ENCODE assay signal across 1 cellular context in genomic region chr7:26237035-26237807, GRCh38.
TF ChIP-seq lines count a peak whose summit lies in the region.

No MANE protein-coding gene starts in this region.

TF ChIP-seq in K562, 482 proteins besides CTCF, POLR2A, EP300 and RAD21:
- TF ChIP-seq, protein P1, sequence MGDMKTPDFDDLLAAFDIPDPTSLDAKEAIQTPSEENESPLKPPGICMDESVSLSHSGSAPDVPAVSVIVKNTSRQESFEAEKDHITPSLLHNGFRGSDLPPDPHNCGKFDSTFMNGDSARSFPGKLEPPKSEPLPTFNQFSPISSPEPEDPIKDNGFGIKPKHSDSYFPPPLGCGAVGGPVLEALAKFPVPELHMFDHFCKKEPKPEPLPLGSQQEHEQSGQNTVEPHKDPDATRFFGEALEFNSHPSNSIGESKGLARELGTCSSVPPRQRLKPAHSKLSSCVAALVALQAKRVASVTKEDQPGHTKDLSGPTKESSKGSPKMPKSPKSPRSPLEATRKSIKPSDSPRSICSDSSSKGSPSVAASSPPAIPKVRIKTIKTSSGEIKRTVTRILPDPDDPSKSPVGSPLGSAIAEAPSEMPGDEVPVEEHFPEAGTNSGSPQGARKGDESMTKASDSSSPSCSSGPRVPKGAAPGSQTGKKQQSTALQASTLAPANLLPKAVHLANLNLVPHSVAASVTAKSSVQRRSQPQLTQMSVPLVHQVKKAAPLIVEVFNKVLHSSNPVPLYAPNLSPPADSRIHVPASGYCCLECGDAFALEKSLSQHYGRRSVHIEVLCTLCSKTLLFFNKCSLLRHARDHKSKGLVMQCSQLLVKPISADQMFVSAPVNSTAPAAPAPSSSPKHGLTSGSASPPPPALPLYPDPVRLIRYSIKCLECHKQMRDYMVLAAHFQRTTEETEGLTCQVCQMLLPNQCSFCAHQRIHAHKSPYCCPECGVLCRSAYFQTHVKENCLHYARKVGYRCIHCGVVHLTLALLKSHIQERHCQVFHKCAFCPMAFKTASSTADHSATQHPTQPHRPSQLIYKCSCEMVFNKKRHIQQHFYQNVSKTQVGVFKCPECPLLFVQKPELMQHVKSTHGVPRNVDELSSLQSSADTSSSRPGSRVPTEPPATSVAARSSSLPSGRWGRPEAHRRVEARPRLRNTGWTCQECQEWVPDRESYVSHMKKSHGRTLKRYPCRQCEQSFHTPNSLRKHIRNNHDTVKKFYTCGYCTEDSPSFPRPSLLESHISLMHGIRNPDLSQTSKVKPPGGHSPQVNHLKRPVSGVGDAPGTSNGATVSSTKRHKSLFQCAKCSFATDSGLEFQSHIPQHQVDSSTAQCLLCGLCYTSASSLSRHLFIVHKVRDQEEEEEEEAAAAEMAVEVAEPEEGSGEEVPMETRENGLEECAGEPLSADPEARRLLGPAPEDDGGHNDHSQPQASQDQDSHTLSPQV (IDR thresholded peaks at IDR 0.05) = peak; percentile 16; the same call in 1 of the 2 replicates
- TF ChIP-seq SETDB1 (IDR thresholded peaks at IDR 0.05; ENCODE audit: low read length) (no peak), ZNF583 (CRISPR knock-in tag; IDR thresholded peaks at IDR 0.05) (no peak), ARNT (IDR thresholded peaks at IDR 0.05) (no peak), GATA2 (CRISPR knock-in tag; IDR thresholded peaks at IDR 0.05) (no peak), TARDBP (IDR thresholded peaks at IDR 0.05) (no peak), HINFP (tag; conservative IDR thresholded peaks at IDR 0.05; ENCODE audit: low read depth) (no peak), NFXL1 (CRISPR knock-in tag; IDR thresholded peaks at IDR 0.05) (no peak), SMARCB1 (IDR thresholded peaks at IDR 0.05; ENCODE audit: insufficient read length, low read depth) (no peak), ZNF395 (CRISPR knock-in tag; IDR thresholded peaks at IDR 0.05) (peak; percentile 7; the same call in 1 of the 2 replicates), MYBL2 (IDR thresholded peaks at IDR 0.05; ENCODE audit: low read depth) (no peak), MYBL2 (CRISPR knock-in tag; IDR thresholded peaks at IDR 0.05; ENCODE audit: borderline replicate concordance) (no peak), DMBX1 (CRISPR knock-in tag; IDR thresholded peaks at IDR 0.05; ENCODE audit: borderline replicate concordance) (0 out of 2 replicates have a peak, but pooled peaks have one; percentile 16), HIVEP1 (CRISPR knock-in tag; IDR thresholded peaks at IDR 0.05) (no peak), SNIP1 (IDR thresholded peaks at IDR 0.05; ENCODE audit: low read depth) (no peak), ZNF584 (CRISPR knock-in tag; IDR thresholded peaks at IDR 0.05; ENCODE audit: low read depth) (0 out of 2 replicates have a peak, but pooled peaks have one; percentile 22), L3MBTL2 (IDR thresholded peaks at IDR 0.05) (peak; percentile 46; the same call in 1 of the 2 replicates)
- TF ChIP-seq, protein P2, sequence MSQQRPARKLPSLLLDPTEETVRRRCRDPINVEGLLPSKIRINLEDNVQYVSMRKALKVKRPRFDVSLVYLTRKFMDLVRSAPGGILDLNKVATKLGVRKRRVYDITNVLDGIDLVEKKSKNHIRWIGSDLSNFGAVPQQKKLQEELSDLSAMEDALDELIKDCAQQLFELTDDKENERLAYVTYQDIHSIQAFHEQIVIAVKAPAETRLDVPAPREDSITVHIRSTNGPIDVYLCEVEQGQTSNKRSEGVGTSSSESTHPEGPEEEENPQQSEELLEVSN (IDR thresholded peaks at IDR 0.05; ENCODE audit: borderline replicate concordance in 1 of 2, extremely low read depth in 1 of 2, insufficient read depth in 1 of 2, insufficient read length in 1 of 2, low read depth in 1 of 2, low read length in 1 of 2, poor library complexity in 1 of 2, severe bottlenecking in 1 of 2) = peak in 1 of 2 experiments; percentile 11
- TF ChIP-seq, protein P3, sequence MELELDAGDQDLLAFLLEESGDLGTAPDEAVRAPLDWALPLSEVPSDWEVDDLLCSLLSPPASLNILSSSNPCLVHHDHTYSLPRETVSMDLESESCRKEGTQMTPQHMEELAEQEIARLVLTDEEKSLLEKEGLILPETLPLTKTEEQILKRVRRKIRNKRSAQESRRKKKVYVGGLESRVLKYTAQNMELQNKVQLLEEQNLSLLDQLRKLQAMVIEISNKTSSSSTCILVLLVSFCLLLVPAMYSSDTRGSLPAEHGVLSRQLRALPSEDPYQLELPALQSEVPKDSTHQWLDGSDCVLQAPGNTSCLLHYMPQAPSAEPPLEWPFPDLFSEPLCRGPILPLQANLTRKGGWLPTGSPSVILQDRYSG (tag; conservative IDR thresholded peaks at IDR 0.05; ENCODE audit: low read depth) = no peak
- TF ChIP-seq, protein P4, sequence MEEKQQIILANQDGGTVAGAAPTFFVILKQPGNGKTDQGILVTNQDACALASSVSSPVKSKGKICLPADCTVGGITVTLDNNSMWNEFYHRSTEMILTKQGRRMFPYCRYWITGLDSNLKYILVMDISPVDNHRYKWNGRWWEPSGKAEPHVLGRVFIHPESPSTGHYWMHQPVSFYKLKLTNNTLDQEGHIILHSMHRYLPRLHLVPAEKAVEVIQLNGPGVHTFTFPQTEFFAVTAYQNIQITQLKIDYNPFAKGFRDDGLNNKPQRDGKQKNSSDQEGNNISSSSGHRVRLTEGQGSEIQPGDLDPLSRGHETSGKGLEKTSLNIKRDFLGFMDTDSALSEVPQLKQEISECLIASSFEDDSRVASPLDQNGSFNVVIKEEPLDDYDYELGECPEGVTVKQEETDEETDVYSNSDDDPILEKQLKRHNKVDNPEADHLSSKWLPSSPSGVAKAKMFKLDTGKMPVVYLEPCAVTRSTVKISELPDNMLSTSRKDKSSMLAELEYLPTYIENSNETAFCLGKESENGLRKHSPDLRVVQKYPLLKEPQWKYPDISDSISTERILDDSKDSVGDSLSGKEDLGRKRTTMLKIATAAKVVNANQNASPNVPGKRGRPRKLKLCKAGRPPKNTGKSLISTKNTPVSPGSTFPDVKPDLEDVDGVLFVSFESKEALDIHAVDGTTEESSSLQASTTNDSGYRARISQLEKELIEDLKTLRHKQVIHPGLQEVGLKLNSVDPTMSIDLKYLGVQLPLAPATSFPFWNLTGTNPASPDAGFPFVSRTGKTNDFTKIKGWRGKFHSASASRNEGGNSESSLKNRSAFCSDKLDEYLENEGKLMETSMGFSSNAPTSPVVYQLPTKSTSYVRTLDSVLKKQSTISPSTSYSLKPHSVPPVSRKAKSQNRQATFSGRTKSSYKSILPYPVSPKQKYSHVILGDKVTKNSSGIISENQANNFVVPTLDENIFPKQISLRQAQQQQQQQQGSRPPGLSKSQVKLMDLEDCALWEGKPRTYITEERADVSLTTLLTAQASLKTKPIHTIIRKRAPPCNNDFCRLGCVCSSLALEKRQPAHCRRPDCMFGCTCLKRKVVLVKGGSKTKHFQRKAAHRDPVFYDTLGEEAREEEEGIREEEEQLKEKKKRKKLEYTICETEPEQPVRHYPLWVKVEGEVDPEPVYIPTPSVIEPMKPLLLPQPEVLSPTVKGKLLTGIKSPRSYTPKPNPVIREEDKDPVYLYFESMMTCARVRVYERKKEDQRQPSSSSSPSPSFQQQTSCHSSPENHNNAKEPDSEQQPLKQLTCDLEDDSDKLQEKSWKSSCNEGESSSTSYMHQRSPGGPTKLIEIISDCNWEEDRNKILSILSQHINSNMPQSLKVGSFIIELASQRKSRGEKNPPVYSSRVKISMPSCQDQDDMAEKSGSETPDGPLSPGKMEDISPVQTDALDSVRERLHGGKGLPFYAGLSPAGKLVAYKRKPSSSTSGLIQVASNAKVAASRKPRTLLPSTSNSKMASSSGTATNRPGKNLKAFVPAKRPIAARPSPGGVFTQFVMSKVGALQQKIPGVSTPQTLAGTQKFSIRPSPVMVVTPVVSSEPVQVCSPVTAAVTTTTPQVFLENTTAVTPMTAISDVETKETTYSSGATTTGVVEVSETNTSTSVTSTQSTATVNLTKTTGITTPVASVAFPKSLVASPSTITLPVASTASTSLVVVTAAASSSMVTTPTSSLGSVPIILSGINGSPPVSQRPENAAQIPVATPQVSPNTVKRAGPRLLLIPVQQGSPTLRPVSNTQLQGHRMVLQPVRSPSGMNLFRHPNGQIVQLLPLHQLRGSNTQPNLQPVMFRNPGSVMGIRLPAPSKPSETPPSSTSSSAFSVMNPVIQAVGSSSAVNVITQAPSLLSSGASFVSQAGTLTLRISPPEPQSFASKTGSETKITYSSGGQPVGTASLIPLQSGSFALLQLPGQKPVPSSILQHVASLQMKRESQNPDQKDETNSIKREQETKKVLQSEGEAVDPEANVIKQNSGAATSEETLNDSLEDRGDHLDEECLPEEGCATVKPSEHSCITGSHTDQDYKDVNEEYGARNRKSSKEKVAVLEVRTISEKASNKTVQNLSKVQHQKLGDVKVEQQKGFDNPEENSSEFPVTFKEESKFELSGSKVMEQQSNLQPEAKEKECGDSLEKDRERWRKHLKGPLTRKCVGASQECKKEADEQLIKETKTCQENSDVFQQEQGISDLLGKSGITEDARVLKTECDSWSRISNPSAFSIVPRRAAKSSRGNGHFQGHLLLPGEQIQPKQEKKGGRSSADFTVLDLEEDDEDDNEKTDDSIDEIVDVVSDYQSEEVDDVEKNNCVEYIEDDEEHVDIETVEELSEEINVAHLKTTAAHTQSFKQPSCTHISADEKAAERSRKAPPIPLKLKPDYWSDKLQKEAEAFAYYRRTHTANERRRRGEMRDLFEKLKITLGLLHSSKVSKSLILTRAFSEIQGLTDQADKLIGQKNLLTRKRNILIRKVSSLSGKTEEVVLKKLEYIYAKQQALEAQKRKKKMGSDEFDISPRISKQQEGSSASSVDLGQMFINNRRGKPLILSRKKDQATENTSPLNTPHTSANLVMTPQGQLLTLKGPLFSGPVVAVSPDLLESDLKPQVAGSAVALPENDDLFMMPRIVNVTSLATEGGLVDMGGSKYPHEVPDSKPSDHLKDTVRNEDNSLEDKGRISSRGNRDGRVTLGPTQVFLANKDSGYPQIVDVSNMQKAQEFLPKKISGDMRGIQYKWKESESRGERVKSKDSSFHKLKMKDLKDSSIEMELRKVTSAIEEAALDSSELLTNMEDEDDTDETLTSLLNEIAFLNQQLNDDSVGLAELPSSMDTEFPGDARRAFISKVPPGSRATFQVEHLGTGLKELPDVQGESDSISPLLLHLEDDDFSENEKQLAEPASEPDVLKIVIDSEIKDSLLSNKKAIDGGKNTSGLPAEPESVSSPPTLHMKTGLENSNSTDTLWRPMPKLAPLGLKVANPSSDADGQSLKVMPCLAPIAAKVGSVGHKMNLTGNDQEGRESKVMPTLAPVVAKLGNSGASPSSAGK (IDR thresholded peaks at IDR 0.05) = 0 out of 2 replicates have a peak, but pooled peaks have one; percentile 57
- TF ChIP-seq, protein P5, sequence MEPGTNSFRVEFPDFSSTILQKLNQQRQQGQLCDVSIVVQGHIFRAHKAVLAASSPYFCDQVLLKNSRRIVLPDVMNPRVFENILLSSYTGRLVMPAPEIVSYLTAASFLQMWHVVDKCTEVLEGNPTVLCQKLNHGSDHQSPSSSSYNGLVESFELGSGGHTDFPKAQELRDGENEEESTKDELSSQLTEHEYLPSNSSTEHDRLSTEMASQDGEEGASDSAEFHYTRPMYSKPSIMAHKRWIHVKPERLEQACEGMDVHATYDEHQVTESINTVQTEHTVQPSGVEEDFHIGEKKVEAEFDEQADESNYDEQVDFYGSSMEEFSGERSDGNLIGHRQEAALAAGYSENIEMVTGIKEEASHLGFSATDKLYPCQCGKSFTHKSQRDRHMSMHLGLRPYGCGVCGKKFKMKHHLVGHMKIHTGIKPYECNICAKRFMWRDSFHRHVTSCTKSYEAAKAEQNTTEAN (CRISPR knock-in tag; IDR thresholded peaks at IDR 0.05) = no peak
- TF ChIP-seq, protein P6, sequence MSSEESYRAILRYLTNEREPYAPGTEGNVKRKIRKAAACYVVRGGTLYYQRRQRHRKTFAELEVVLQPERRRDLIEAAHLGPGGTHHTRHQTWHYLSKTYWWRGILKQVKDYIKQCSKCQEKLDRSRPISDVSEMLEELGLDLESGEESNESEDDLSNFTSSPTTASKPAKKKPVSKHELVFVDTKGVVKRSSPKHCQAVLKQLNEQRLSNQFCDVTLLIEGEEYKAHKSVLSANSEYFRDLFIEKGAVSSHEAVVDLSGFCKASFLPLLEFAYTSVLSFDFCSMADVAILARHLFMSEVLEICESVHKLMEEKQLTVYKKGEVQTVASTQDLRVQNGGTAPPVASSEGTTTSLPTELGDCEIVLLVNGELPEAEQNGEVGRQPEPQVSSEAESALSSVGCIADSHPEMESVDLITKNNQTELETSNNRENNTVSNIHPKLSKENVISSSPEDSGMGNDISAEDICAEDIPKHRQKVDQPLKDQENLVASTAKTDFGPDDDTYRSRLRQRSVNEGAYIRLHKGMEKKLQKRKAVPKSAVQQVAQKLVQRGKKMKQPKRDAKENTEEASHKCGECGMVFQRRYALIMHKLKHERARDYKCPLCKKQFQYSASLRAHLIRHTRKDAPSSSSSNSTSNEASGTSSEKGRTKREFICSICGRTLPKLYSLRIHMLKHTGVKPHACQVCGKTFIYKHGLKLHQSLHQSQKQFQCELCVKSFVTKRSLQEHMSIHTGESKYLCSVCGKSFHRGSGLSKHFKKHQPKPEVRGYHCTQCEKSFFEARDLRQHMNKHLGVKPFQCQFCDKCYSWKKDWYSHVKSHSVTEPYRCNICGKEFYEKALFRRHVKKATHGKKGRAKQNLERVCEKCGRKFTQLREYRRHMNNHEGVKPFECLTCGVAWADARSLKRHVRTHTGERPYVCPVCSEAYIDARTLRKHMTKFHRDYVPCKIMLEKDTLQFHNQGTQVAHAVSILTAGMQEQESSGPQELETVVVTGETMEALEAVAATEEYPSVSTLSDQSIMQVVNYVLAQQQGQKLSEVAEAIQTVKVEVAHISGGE (CRISPR knock-in tag; IDR thresholded peaks at IDR 0.05) = 0 out of 6 replicates have a peak, but pooled peaks of 1 of the 3 experiments have one; percentile 5
TF ChIP-seq in K562: peak in this region for 8.
